ENCODE assay signal across 9 cellular contexts in genomic region chr13:99442273-99442895, GRCh38. TPM values are rescaled to one million over a fixed set of nuclear protein-coding genes. Genes with fewer than 3 reads are reported as not detected.
DNase-seq lines count a peak whose midpoint lies in the region; ATAC-seq, FAIRE-seq and TF ChIP-seq lines count a peak whose summit lies in the region.
"Had no signal": no experiment of that assay in that cellular context is flagged by ENCODE, and none has a peak within 500 bp of the region (broad histone marks: within the 10 kb centered on the region; RNA-seq: fewer than 3 reads in every experiment).

No MANE protein-coding gene starts in this region.

- peaks cover 3% of the 10 kb centered on the region for H3K27me3 ChIP-seq in brain microvascular endothelial cell (replicated peaks)
- H3K27me3 ChIP-seq in keratinocyte (ENCODE audit: control insufficient read depth, extremely low read depth, insufficient read depth, low read length): peaks cover 15% of the 10 kb centered on the region

- H4K20me1 ChIP-seq in keratinocyte (ENCODE audit: control insufficient read depth, extremely low read depth, insufficient read depth, low read length): no peaks in the 10 kb centered on the region

- TF ChIP-seq CTCF in brain microvascular endothelial cell (IDR thresholded peaks at IDR 0.05; ENCODE audit: low read depth, low read length, missing control alignments) (peak; percentile 92), keratinocyte (optimal IDR thresholded peaks at IDR 0.05 in 1 of 3, IDR thresholded peaks at IDR 0.05 in 1 of 3, conservative IDR thresholded peaks at IDR 0.05 in 1 of 3; ENCODE audit: extremely low read depth in 1 of 3, insufficient read depth in 2 of 3, low read length in 3 of 3) (peak; percentile 73 to 81 (median 77))

- no peaks in the 10 kb centered on the region for H3K9me3 ChIP-seq in keratinocyte (ENCODE audit: control insufficient read depth, low read depth, low read length)

- dilution Hi-C loops in keratinocyte (cut with MboI; ENCODE audit: extremely low pct_ligation_motif_present, low sequenced_read_pairs): no loop called here

- H3K27ac ChIP-seq in brain microvascular endothelial cell: no peak overlapping the region
- H3K27ac ChIP-seq in keratinocyte (ENCODE audit: control insufficient read depth, insufficient read depth, low read length): no peak overlapping the region

- no peak overlapping the region for H3K4me3 ChIP-seq in Jurkat, Clone E6-1 (ENCODE audit: low read length)
- H3K4me3 ChIP-seq in brain microvascular endothelial cell (ENCODE audit: low read depth, low read length) (no peak overlapping the region), keratinocyte (ENCODE audit: control insufficient read depth in 2 of 3, extremely low read depth in 1 of 3, insufficient read depth in 2 of 3, low read depth in 1 of 3, low read length in 3 of 3) (no peak overlapping the region)

- in situ Hi-C loops in brain microvascular endothelial cell (cut with HindIII; ENCODE audit: low pct_ligation_motif_present, low sequenced_read_pairs): no loop called here

- H3K4me1 ChIP-seq in keratinocyte (ENCODE audit: control insufficient read depth, extremely low read depth, insufficient read depth, low read length): no peaks in the 10 kb centered on the region

- no peak for ATAC-seq in HG02642 (IDR thresholded peaks at IDR 0.05; ENCODE audit: poor library complexity, unreplicated experiment)

- no peak overlapping the region for H3K9ac ChIP-seq in keratinocyte (ENCODE audit: control insufficient read depth, extremely low read depth, insufficient read depth, low read length)

- H3K79me2 ChIP-seq in keratinocyte (ENCODE audit: control insufficient read depth, insufficient read depth, low read length): no peaks in the 10 kb centered on the region

- peak; percentile 18 for DNase-seq in NCI-H2196 (lab: John Stamatoyannopoulos, UW; ENCODE audit: unreplicated experiment)
- DNase-seq in NCI-H2196 treated with DMSO at 0.1 percent for 48 hours (lab: John Stamatoyannopoulos, UW; ENCODE audit: unreplicated experiment): no peak
- DNase-seq in Jurkat, Clone E6-1 (ENCODE audit: low read depth, low spot score): peak; percentile 53
- peak; percentile 47 for DNase-seq in RKO (ENCODE audit: low spot score)
- DNase-seq in brain microvascular endothelial cell: peak; percentile 39
- DNase-seq in keratinocyte (ENCODE audit: low read depth, low spot score): no peak
- peak; percentile 34 for DNase-seq in stimulated activated naive CD4-positive, alpha-beta T cell treated with Interleukin-2 at 50 U/mL for 16 hours (lab: John Stamatoyannopoulos, UW)
- DNase-seq: activated naive CD8-positive, alpha-beta T cell treated with anti-CD3 and anti-CD28 coated beads, Interleukin-2, amount 10 ng/mL, durations not matched to agents 7 days and 5 days had no signal

- H3K36me3 ChIP-seq in brain microvascular endothelial cell (replicated peaks) (no peaks in the 10 kb centered on the region), keratinocyte (ENCODE audit: control insufficient read depth in 2 of 2, extremely low read depth in 1 of 2, insufficient read depth in 2 of 2, low read length in 2 of 2) (no peaks in the 10 kb centered on the region)

- no peak for FAIRE-seq in keratinocyte (lab: Jason Lieb, UNC)

- H3K9me1 ChIP-seq in keratinocyte (ENCODE audit: control insufficient read depth, extremely low read depth, insufficient read depth, low read length): no peaks in the 10 kb centered on the region

- H2AFZ ChIP-seq in keratinocyte (ENCODE audit: control insufficient read depth, low read length): no peak overlapping the region

- H3K4me2 ChIP-seq in keratinocyte (ENCODE audit: control insufficient read depth, extremely low read depth, insufficient read depth, low read depth, low read length): no peak overlapping the region

RNA-seq across cellular contexts. Expression of gene TM9SF2, which starts 58.9 kb away (rescaled TPM):
- polyA plus RNA-seq in Jurkat, Clone E6-1 (2012; ENCODE audit: insufficient read depth, insufficient read length): 50.0 TPM
- polyA plus RNA-seq in keratinocyte: 96.5 to 134 TPM (median 102 TPM) in 3 replicates
- polyA plus RNA-seq in keratinocyte (2011; ENCODE audit: low read depth): 149 TPM
- 39.7 and 80.6 TPM in 2 replicates for polyA plus RNA-seq in keratinocyte (2011; cell fraction: cytosol; rRNA removed)
- 141 and 213 TPM in 2 replicates for polyA plus RNA-seq in keratinocyte (2011; cell fraction: nucleus; rRNA removed)
- polyA plus RNA-seq in keratinocyte (2012; ENCODE audit: low replicate concordance): 62.0 and 78.9 TPM in 2 replicates
- polyA minus RNA-seq in keratinocyte: 35.7 to 154 TPM (median 114 TPM) in 3 replicates
- polyA minus RNA-seq in keratinocyte (2011; cell fraction: cytosol; rRNA and poly(A)+ RNA removed): 109 TPM
- 148 and 216 TPM in 2 replicates for polyA minus RNA-seq in keratinocyte (2011; cell fraction: nucleus; rRNA and poly(A)+ RNA removed)

Comparison
In these comparisons a context has a peak if more than half of its experiments do, and no peak if none do; other contexts are left out.
1. DNase-seq: peak in NCI-H2196 (single experiment), Jurkat, Clone E6-1 (single experiment), RKO (single experiment), brain microvascular endothelial cell (single experiment) and stimulated activated naive CD4-positive, alpha-beta T cell treated with Interleukin-2 at 50 U/mL for 16 hours (single experiment); none in NCI-H2196 treated with DMSO at 0.1 percent for 48 hours (single experiment) and keratinocyte (single experiment).